2 cellular contexts compared by ENCODE assay signal in the genomic region with DNA sequence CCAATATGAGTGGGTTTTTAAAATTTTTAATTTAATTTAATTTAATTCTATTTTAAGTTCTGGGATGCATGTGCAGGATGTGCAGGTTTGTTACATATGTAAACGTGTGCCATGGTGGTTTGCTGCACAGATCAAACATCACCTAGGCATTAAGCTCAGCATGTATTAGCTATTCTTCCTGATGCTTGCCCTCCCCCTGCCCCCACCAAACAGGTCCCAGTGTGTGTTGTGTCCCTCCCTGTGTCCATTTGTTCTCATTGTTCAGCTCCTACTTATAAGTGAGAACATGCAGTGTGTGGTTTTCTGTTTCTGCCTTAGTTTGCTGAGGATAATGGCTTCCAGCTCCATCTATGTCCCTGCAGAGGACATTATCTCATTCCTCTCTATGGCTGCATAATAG.
TF ChIP-seq lines count a peak whose summit lies in the region.

No MANE protein-coding gene starts in this region.

TF ChIP-seq in HEK293, 187 proteins besides CTCF, POLR2A, EP300 and RAD21 (continued from another document):
- TF ChIP-seq ZNF214 (tag by site-specific recombination; IDR thresholded peaks at IDR 0.05; ENCODE audit: borderline replicate concordance) (no peak), SALL2 (tag by site-specific recombination; IDR thresholded peaks at IDR 0.05; ENCODE audit: borderline replicate concordance) (no peak), ZNF837 (tag by site-specific recombination; IDR thresholded peaks at IDR 0.05) (no peak), ZFHX2 (tag by site-specific recombination; conservative IDR thresholded peaks at IDR 0.05) (no peak), ZNF146 (tag by site-specific recombination; IDR thresholded peaks at IDR 0.05) (peak; percentile 51), OSR2 (tag by site-specific recombination; IDR thresholded peaks at IDR 0.05) (no peak), ZNF184 (tag by site-specific recombination; IDR thresholded peaks at IDR 0.05) (no peak), ZNF341 (tag by site-specific recombination; IDR thresholded peaks at IDR 0.05; ENCODE audit: low read depth) (peak; percentile 61; the same call in 1 of the 2 replicates), ZNF239 (tag by site-specific recombination; IDR thresholded peaks at IDR 0.05) (no peak)
- TF ChIP-seq, protein P1, sequence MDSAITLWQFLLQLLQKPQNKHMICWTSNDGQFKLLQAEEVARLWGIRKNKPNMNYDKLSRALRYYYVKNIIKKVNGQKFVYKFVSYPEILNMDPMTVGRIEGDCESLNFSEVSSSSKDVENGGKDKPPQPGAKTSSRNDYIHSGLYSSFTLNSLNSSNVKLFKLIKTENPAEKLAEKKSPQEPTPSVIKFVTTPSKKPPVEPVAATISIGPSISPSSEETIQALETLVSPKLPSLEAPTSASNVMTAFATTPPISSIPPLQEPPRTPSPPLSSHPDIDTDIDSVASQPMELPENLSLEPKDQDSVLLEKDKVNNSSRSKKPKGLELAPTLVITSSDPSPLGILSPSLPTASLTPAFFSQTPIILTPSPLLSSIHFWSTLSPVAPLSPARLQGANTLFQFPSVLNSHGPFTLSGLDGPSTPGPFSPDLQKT (IDR thresholded peaks at IDR 0.05; ENCODE audit: borderline replicate concordance, low read depth, low read length) = no peak
- TF ChIP-seq, protein P2, sequence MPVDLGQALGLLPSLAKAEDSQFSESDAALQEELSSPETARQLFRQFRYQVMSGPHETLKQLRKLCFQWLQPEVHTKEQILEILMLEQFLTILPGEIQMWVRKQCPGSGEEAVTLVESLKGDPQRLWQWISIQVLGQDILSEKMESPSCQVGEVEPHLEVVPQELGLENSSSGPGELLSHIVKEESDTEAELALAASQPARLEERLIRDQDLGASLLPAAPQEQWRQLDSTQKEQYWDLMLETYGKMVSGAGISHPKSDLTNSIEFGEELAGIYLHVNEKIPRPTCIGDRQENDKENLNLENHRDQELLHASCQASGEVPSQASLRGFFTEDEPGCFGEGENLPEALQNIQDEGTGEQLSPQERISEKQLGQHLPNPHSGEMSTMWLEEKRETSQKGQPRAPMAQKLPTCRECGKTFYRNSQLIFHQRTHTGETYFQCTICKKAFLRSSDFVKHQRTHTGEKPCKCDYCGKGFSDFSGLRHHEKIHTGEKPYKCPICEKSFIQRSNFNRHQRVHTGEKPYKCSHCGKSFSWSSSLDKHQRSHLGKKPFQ (tag by site-specific recombination; IDR thresholded peaks at IDR 0.05) = no peak

TF ChIP-seq in SK-N-SH treated with all-trans-retinoic acid at 6 μM for 48 hours, 23 proteins besides CTCF, POLR2A, EP300 and RAD21 (continued from another document):
- TF ChIP-seq, protein P3, sequence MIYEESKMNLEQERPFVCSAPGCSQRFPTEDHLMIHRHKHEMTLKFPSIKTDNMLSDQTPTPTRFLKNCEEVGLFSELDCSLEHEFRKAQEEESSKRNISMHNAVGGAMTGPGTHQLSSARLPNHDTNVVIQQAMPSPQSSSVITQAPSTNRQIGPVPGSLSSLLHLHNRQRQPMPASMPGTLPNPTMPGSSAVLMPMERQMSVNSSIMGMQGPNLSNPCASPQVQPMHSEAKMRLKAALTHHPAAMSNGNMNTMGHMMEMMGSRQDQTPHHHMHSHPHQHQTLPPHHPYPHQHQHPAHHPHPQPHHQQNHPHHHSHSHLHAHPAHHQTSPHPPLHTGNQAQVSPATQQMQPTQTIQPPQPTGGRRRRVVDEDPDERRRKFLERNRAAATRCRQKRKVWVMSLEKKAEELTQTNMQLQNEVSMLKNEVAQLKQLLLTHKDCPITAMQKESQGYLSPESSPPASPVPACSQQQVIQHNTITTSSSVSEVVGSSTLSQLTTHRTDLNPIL (CRISPR knock-in tag; IDR thresholded peaks at IDR 0.05; ENCODE audit: low read depth) = no peak
- TF ChIP-seq RARB (CRISPR knock-in tag; IDR thresholded peaks at IDR 0.05) (no peak), CSDC2 (CRISPR knock-in tag; IDR thresholded peaks at IDR 0.05) (no peak), TCF4 (CRISPR knock-in tag; IDR thresholded peaks at IDR 0.05; ENCODE audit: borderline replicate concordance) (no peak), BACH2 (CRISPR knock-in tag; IDR thresholded peaks at IDR 0.05; ENCODE audit: borderline replicate concordance) (no peak), GLIS3 (CRISPR knock-in tag; IDR thresholded peaks at IDR 0.05) (no peak), ARNTL (CRISPR knock-in tag; IDR thresholded peaks at IDR 0.05; ENCODE audit: borderline replicate concordance, low read depth) (no peak), ZNF8 (CRISPR knock-in tag; IDR thresholded peaks at IDR 0.05) (no peak), ZC3H10 (CRISPR knock-in tag; IDR thresholded peaks at IDR 0.05) (no peak), ZFP30 (CRISPR knock-in tag; IDR thresholded peaks at IDR 0.05) (no peak)
- TF ChIP-seq, protein P4, sequence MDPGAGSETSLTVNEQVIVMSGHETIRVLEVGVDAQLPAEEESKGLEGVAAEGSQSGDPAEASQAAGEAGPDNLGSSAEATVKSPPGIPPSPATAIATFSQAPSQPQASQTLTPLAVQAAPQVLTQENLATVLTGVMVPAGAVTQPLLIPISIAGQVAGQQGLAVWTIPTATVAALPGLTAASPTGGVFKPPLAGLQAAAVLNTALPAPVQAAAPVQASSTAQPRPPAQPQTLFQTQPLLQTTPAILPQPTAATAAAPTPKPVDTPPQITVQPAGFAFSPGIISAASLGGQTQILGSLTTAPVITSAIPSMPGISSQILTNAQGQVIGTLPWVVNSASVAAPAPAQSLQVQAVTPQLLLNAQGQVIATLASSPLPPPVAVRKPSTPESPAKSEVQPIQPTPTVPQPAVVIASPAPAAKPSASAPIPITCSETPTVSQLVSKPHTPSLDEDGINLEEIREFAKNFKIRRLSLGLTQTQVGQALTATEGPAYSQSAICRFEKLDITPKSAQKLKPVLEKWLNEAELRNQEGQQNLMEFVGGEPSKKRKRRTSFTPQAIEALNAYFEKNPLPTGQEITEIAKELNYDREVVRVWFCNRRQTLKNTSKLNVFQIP (CRISPR knock-in tag; IDR thresholded peaks at IDR 0.05; ENCODE audit: borderline replicate concordance, low read depth) = no peak
- TF ChIP-seq, protein P5, sequence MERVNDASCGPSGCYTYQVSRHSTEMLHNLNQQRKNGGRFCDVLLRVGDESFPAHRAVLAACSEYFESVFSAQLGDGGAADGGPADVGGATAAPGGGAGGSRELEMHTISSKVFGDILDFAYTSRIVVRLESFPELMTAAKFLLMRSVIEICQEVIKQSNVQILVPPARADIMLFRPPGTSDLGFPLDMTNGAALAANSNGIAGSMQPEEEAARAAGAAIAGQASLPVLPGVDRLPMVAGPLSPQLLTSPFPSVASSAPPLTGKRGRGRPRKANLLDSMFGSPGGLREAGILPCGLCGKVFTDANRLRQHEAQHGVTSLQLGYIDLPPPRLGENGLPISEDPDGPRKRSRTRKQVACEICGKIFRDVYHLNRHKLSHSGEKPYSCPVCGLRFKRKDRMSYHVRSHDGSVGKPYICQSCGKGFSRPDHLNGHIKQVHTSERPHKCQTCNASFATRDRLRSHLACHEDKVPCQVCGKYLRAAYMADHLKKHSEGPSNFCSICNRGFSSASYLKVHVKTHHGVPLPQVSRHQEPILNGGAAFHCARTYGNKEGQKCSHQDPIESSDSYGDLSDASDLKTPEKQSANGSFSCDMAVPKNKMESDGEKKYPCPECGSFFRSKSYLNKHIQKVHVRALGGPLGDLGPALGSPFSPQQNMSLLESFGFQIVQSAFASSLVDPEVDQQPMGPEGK (CRISPR knock-in tag; IDR thresholded peaks at IDR 0.05; ENCODE audit: borderline replicate concordance) = no peak
- TF ChIP-seq, protein P6, sequence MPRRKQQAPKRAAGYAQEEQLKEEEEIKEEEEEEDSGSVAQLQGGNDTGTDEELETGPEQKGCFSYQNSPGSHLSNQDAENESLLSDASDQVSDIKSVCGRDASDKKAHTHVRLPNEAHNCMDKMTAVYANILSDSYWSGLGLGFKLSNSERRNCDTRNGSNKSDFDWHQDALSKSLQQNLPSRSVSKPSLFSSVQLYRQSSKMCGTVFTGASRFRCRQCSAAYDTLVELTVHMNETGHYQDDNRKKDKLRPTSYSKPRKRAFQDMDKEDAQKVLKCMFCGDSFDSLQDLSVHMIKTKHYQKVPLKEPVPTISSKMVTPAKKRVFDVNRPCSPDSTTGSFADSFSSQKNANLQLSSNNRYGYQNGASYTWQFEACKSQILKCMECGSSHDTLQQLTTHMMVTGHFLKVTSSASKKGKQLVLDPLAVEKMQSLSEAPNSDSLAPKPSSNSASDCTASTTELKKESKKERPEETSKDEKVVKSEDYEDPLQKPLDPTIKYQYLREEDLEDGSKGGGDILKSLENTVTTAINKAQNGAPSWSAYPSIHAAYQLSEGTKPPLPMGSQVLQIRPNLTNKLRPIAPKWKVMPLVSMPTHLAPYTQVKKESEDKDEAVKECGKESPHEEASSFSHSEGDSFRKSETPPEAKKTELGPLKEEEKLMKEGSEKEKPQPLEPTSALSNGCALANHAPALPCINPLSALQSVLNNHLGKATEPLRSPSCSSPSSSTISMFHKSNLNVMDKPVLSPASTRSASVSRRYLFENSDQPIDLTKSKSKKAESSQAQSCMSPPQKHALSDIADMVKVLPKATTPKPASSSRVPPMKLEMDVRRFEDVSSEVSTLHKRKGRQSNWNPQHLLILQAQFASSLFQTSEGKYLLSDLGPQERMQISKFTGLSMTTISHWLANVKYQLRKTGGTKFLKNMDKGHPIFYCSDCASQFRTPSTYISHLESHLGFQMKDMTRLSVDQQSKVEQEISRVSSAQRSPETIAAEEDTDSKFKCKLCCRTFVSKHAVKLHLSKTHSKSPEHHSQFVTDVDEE (CRISPR knock-in tag; IDR thresholded peaks at IDR 0.05) = no peak
